In genomic region chr19:49680473-49681351, GRCh38 we compare ENCODE assay signal across 8 cellular contexts. TPM values are rescaled to one million over a fixed set of nuclear protein-coding genes. Genes with fewer than 3 reads are reported as not detected.
DNase-seq lines count a peak whose midpoint lies in the region; ATAC-seq, FAIRE-seq and TF ChIP-seq lines count a peak whose summit lies in the region.

No MANE protein-coding gene starts in this region.

- H3K27ac ChIP-seq in pancreas, result peak overlapping the region in 2 of 4 donors; percentile 44 to 48
- H3K27ac ChIP-seq in thoracic aorta, result peak overlapping the region in 1 of 2 donors; percentile 22

- H3K36me3 ChIP-seq in pancreas (peaks cover 6 to 17% (median 13%) of the 10 kb centered on the region in 3 donors), thoracic aorta (peaks cover 40% of the 10 kb centered on the region)

- TF ChIP-seq CTCF in pancreas (IDR thresholded peaks at IDR 0.05), result peak; percentile 99 to 100 (median 100)
- TF ChIP-seq CTCF in thoracic aorta (IDR thresholded peaks at IDR 0.05), result peak; percentile 100

- no peaks in the 10 kb centered on the region for H3K9me3 ChIP-seq in pancreas
- no peaks in the 10 kb centered on the region for H3K9me3 ChIP-seq in thoracic aorta

- no peaks in the 10 kb centered on the region for H3K27me3 ChIP-seq in pancreas
- H3K27me3 ChIP-seq in thoracic aorta (replicated peaks; ENCODE audit: insufficient read depth), result no peaks in the 10 kb centered on the region

- intact Hi-C loops in pancreas (cut with DNase I), result no loop called here

- WGBS in pancreas, 2 donors, result 27 to 32% methylated on average over 40 of the region's 40 CpGs

- ATAC-seq in pancreas (peak in 3 of 4 donors; percentile 24 to 35 (median 35)), thoracic aorta (ENCODE audit: insufficient number of reproducible peaks, low FRiP score, low read depth) (no peak), HG03135 (IDR thresholded peaks at IDR 0.05; ENCODE audit: unreplicated experiment) (no peak)

- DNase-seq in ELR (ENCODE audit: low read depth) (peak; percentile 83), MV-4-11 (lab: John Stamatoyannopoulos, UW) (peak; percentile 85), SK-N-DZ (ENCODE audit: low spot score) (peak; percentile 89), globus pallidus (ENCODE audit: low spot score) (peak; percentile 84), pancreas (peak; percentile 82 to 99 (median 94)), thoracic aorta (ENCODE audit: low spot score) (no peak)
- peak; percentile 95 for DNase-seq in activated naive CD4-positive, alpha-beta T cell treated with anti-CD3 and anti-CD28 coated beads, Interleukin-2, amount 50 U/mL, for 16 hours

- FAIRE-seq in pancreas (lab: Jason Lieb, UNC), result no peak

- H3K4me3 ChIP-seq in pancreas (peak overlapping the region in 1 of 4 donors; percentile 23), thoracic aorta (peak overlapping the region; percentile 59)

- H3K4me1 ChIP-seq in pancreas (peaks cover 0 to 21% (median 12%) of the 10 kb centered on the region in 3 donors), thoracic aorta (ENCODE audit: control insufficient read depth in 1 of 2, low read depth in 2 of 2) (peaks cover 23 to 40% of the 10 kb centered on the region in 2 donors)

RNA-seq across cellular contexts. Expression of gene PRMT1, which starts 3.6 kb away (rescaled TPM):
- polyA plus RNA-seq in SK-N-DZ (2014; cell fraction: cytosol; rRNA removed), result 454 and 480 TPM in 2 replicates
- 349 and 359 TPM in 2 replicates for polyA plus RNA-seq in SK-N-DZ (2014; cell fraction: nucleus; rRNA removed)
- total RNA-seq in pancreas, result 10 to 100 TPM; 27.2 to 61.1 (median 43.3) TPM
- polyA plus RNA-seq in pancreas, result 10 to 100 TPM; 95.3 to 98.7 TPM
- 100 to 1,000 TPM; 116 to 118 TPM for total RNA-seq in thoracic aorta

RNA-seq across cellular contexts. Expression of gene ADM5, which starts 8.7 kb away (rescaled TPM):
- 5.0 and 5.4 TPM in 2 replicates for polyA plus RNA-seq in SK-N-DZ (2014; cell fraction: cytosol; rRNA removed)
- polyA plus RNA-seq in SK-N-DZ (2014; cell fraction: nucleus; rRNA removed), result 48.1 and 54.9 TPM in 2 replicates
- total RNA-seq in pancreas (under 1 TPM; 0.28 to 1.00 (median 0.58) TPM), thoracic aorta (1 to 10 TPM; 2.8 to 6.4 TPM)
- polyA plus RNA-seq in pancreas, result 1 to 10 TPM; 2.4 to 2.5 TPM

RNA-seq across cellular contexts. Expression of gene CPT1C, which starts 10.2 kb away (rescaled TPM):
- polyA plus RNA-seq in SK-N-DZ (2014; cell fraction: cytosol; rRNA removed), result 28.3 and 32.8 TPM in 2 replicates
- 148 and 189 TPM in 2 replicates for polyA plus RNA-seq in SK-N-DZ (2014; cell fraction: nucleus; rRNA removed)
- 1 to 10 TPM in 4 of 6 donors, under 1 TPM in 2; 0.28 to 5.6 (median 2.1) TPM for total RNA-seq in pancreas
- 10 to 100 TPM; 10.5 to 12.6 TPM for polyA plus RNA-seq in pancreas
- 1 to 10 TPM; 2.5 to 3.9 TPM for total RNA-seq in thoracic aorta

RNA-seq across cellular contexts. Expression of gene BCL2L12, which starts 15.0 kb away (rescaled TPM):
- polyA plus RNA-seq in SK-N-DZ (2014; cell fraction: cytosol; rRNA removed), result 3.4 and 4.0 TPM in 2 replicates
- 3.1 and 6.2 TPM in 2 replicates for polyA plus RNA-seq in SK-N-DZ (2014; cell fraction: nucleus; rRNA removed)
- 10 to 100 TPM in 2 of 6 donors, 1 to 10 TPM in 4; 6.0 to 12.0 (median 9.6) TPM for total RNA-seq in pancreas
- 10 to 100 TPM; 16.2 to 16.5 TPM for polyA plus RNA-seq in pancreas
- 1 to 10 TPM; 2.5 to 3.0 TPM for total RNA-seq in thoracic aorta

RNA-seq across cellular contexts. Expression of gene IRF3, which starts 15.1 kb away (rescaled TPM):
- polyA plus RNA-seq in SK-N-DZ (2014; cell fraction: cytosol; rRNA removed), result 25.6 and 32.7 TPM in 2 replicates
- 30.2 and 41.0 TPM in 2 replicates for polyA plus RNA-seq in SK-N-DZ (2014; cell fraction: nucleus; rRNA removed)
- 10 to 100 TPM; 34.4 to 66.0 (median 44.7) TPM for total RNA-seq in pancreas
- 100 to 1,000 TPM; 213 to 289 TPM for polyA plus RNA-seq in pancreas
- 10 to 100 TPM; 33.2 to 52.9 TPM for total RNA-seq in thoracic aorta

Comparison
In these comparisons a context has a peak if more than half of its experiments do, and no peak if none do; other contexts are left out.
1. ATAC-seq: peak in pancreas (3 of 4); none in thoracic aorta (single experiment) and HG03135 (single experiment).